In genomic region chr4:176818531-176818930, GRCh38 we compare ENCODE assay signal across 20 cellular contexts. TPM values are rescaled to one million over a fixed set of nuclear protein-coding genes. Genes with fewer than 3 reads are reported as not detected.
"Had no signal": no experiment of that assay in that cellular context is flagged by ENCODE, and none has a peak within 500 bp of the region (broad histone marks: within the 10 kb centered on the region; RNA-seq: fewer than 3 reads in every experiment).

No MANE protein-coding gene starts in this region.

- H3K4me3 ChIP-seq: ascending aorta, coronary artery, lower lobe of right lung, sigmoid colon, spleen, upper lobe of right lung had no signal

- H3K9me3 ChIP-seq: ascending aorta, lower lobe of right lung, neutrophil, sigmoid colon, spleen, upper lobe of right lung had no signal

- ATAC-seq: activated T-cell treated with anti-CD3 and anti-CD28 coated beads, Interleukin-2, amount 50 U/mL, for 4 hours; lower lobe of right lung; natural killer cell treated with Interleukin-12 subunit alpha and Interleukin-12 subunit beta and Interleukin-15 and Interleukin-18, amount 100 ng/mL, for 72 hours; stimulated activated memory B cell treated with anti-CD40 and anti-IgM and Interleukin-4, amounts not matched to agents 10 μg/mL and 1 μg/mL and 100 μg/mL, for 72 hours; upper lobe of right lung had no signal

- H3K36me3 Mint-ChIP-seq: natural killer cell treated with Interleukin-12 subunit alpha and Interleukin-12 subunit beta and Interleukin-15 and Interleukin-18, amount 100 ng/mL, for 72 hours; stimulated activated memory B cell treated with anti-CD40 and anti-IgM and Interleukin-4, amounts not matched to agents 10 μg/mL and 1 μg/mL and 100 μg/mL, for 72 hours had no signal

- DNase-seq: activated CD4-positive, alpha-beta T cell treated with anti-CD3 and anti-CD28 coated beads, Interleukin-2, amount 10 ng/mL, durations not matched to agents 24 days and 14 days; activated CD8-positive, alpha-beta memory T cell treated with anti-CD3 and anti-CD28 coated beads, Interleukin-2, amount 50 U/mL, for 4 hours; activated effector memory CD4-positive, alpha-beta T cell treated with Interleukin-2 at 50 U/mL for 16 hours; activated naive CD4-positive, alpha-beta T cell treated with anti-CD3 and anti-CD28 coated beads, Interleukin-2, amount 50 U/mL, for 16 hours; activated T-cell treated with anti-CD3 and anti-CD28 coated beads, Interleukin-2, amount 50 U/mL, for 4 hours; erythroblast; hippocampal formation; islet precursor cell; lower lobe of right lung; posterior cingulate gyrus; sigmoid colon; spleen; stimulated activated CD4-positive, alpha-beta T cell treated with anti-CD3 and anti-CD28 coated beads, Interleukin-4, amount 100 ng/mL, for 4 hours; T-helper 1 cell; upper lobe of right lung had no signal

- H3K27ac Mint-ChIP-seq: activated CD4-positive, alpha-beta T cell treated with anti-CD3 and anti-CD28 coated beads, Interleukin-2, amount 10 ng/mL, durations not matched to agents 24 days and 14 days; natural killer cell treated with Interleukin-12 subunit alpha and Interleukin-12 subunit beta and Interleukin-15 and Interleukin-18, amount 100 ng/mL, for 72 hours; stimulated activated memory B cell treated with anti-CD40 and anti-IgM and Interleukin-4, amounts not matched to agents 10 μg/mL and 1 μg/mL and 100 μg/mL, for 72 hours had no signal

- H3K4me3 Mint-ChIP-seq: activated CD4-positive, alpha-beta T cell treated with anti-CD3 and anti-CD28 coated beads, Interleukin-2, amount 10 ng/mL, durations not matched to agents 24 days and 14 days; activated T-cell treated with anti-CD3 and anti-CD28 coated beads, Interleukin-2, amount 50 U/mL, for 4 hours; natural killer cell treated with Interleukin-12 subunit alpha and Interleukin-12 subunit beta and Interleukin-15 and Interleukin-18, amount 100 ng/mL, for 72 hours; stimulated activated memory B cell treated with anti-CD40 and anti-IgM and Interleukin-4, amounts not matched to agents 10 μg/mL and 1 μg/mL and 100 μg/mL, for 72 hours had no signal

- H3K27me3 Mint-ChIP-seq: activated CD4-positive, alpha-beta T cell treated with anti-CD3 and anti-CD28 coated beads, Interleukin-2, amount 10 ng/mL, durations not matched to agents 24 days and 14 days; natural killer cell treated with Interleukin-12 subunit alpha and Interleukin-12 subunit beta and Interleukin-15 and Interleukin-18, amount 100 ng/mL, for 72 hours; stimulated activated memory B cell treated with anti-CD40 and anti-IgM and Interleukin-4, amounts not matched to agents 10 μg/mL and 1 μg/mL and 100 μg/mL, for 72 hours had no signal

- H3K9me3 Mint-ChIP-seq: activated CD4-positive, alpha-beta T cell treated with anti-CD3 and anti-CD28 coated beads, Interleukin-2, amount 10 ng/mL, durations not matched to agents 24 days and 14 days; stimulated activated memory B cell treated with anti-CD40 and anti-IgM and Interleukin-4, amounts not matched to agents 10 μg/mL and 1 μg/mL and 100 μg/mL, for 72 hours had no signal

- H3K27ac ChIP-seq: ascending aorta, coronary artery, lower lobe of right lung, neutrophil, sigmoid colon, spleen, upper lobe of right lung had no signal

- H3K27me3 ChIP-seq: ascending aorta, neutrophil, sigmoid colon, spleen, upper lobe of right lung had no signal

- H3K4me1 Mint-ChIP-seq: activated CD4-positive, alpha-beta T cell treated with anti-CD3 and anti-CD28 coated beads, Interleukin-2, amount 10 ng/mL, durations not matched to agents 24 days and 14 days; stimulated activated memory B cell treated with anti-CD40 and anti-IgM and Interleukin-4, amounts not matched to agents 10 μg/mL and 1 μg/mL and 100 μg/mL, for 72 hours had no signal

- H3K4me1 ChIP-seq: ascending aorta, lower lobe of right lung, sigmoid colon, spleen, upper lobe of right lung had no signal

- H3K36me3 ChIP-seq: ascending aorta, lower lobe of right lung, neutrophil, sigmoid colon, spleen, upper lobe of right lung had no signal

RNA-seq across cellular contexts. Expression of gene VEGFC, which starts 25.8 kb away (rescaled TPM):
- total RNA-seq: activated CD4-positive, alpha-beta T cell treated with anti-CD3 and anti-CD28 coated beads, Interleukin-2, amount 10 ng/mL, durations not matched to agents 24 days and 14 days; natural killer cell treated with Interleukin-12 subunit alpha and Interleukin-12 subunit beta and Interleukin-15 and Interleukin-18, amount 100 ng/mL, for 72 hours had no signal
